ENCODE assay signal across 13 cellular contexts in genomic region chr14:42011221-42011620, GRCh38.
"Had no signal": no experiment of that assay in that cellular context is flagged by ENCODE, and none has a peak within 500 bp of the region (broad histone marks: within the 10 kb centered on the region; RNA-seq: fewer than 3 reads in every experiment).

No MANE protein-coding gene starts in this region.

- H3K36me3 ChIP-seq: left ventricle myocardium inferior, ovary, sigmoid colon, stomach, thoracic aorta had no signal

- H3K4me3 ChIP-seq: left ventricle myocardium inferior, ovary, sigmoid colon, stomach, thoracic aorta had no signal

- FAIRE-seq: keratinocyte had no signal

- H3K27me3 ChIP-seq: ovary, sigmoid colon, stomach had no signal

- DNase-seq: activated CD4-positive, alpha-beta memory T cell treated with anti-CD3 and anti-CD28 coated beads for 36 hours; activated gamma-delta T cell treated with Interleukin-2 at 50 U/mL for 16 hours; activated naive CD8-positive, alpha-beta T cell treated with anti-CD3 and anti-CD28 coated beads for 36 hours; activated T-cell treated with anti-CD3 and anti-CD28 coated beads, Interleukin-2, amount 50 U/mL, for 48 hours; cerebellar nuclear complex; dermis blood vessel endothelial cell; left ventricle myocardium inferior; ovary; sigmoid colon; stimulated activated CD4-positive, alpha-beta T cell treated with anti-CD3 and anti-CD28 coated beads, Interleukin-12 subunit alpha, Interleukin-12 subunit beta, amount 100 ng/mL, for 4 hours; stomach had no signal

- H3K4me1 ChIP-seq: left ventricle myocardium inferior, sigmoid colon, stomach had no signal

- H3K27ac ChIP-seq: left ventricle myocardium inferior, ovary, sigmoid colon, stomach, thoracic aorta had no signal

- H3K9me3 ChIP-seq: left ventricle myocardium inferior, ovary, sigmoid colon, stomach, thoracic aorta had no signal
